ENCODE assay signal across 8 cellular contexts in genomic region chr14:30283822-30284446, GRCh38.
DNase-seq lines count a peak whose midpoint lies in the region; ATAC-seq, FAIRE-seq and TF ChIP-seq lines count a peak whose summit lies in the region.

No MANE protein-coding gene starts in this region.

- H3K27ac ChIP-seq in left ventricle myocardium inferior (replicated peaks) (no peak overlapping the region), spleen (no peak overlapping the region), Peyer's patch (no peak overlapping the region)

- H3K4me3 ChIP-seq in left ventricle myocardium inferior (no peak overlapping the region), spleen (no peak overlapping the region), Peyer's patch (no peak overlapping the region)

- H3K36me3 ChIP-seq in left ventricle myocardium inferior (no peaks in the 10 kb centered on the region), spleen (no peaks in the 10 kb centered on the region), Peyer's patch (no peaks in the 10 kb centered on the region)

- ATAC-seq in left cardiac atrium: no peak

- TF ChIP-seq CTCF in left ventricle myocardium inferior (IDR thresholded peaks at IDR 0.05; ENCODE audit: borderline replicate concordance): peak; percentile 56
- TF ChIP-seq CTCF in spleen (IDR thresholded peaks at IDR 0.05 in 8 of 11, conservative IDR thresholded peaks at IDR 0.05 in 3 of 11): peak in 1 of 11 experiments; percentile 12
- peak in 2 of 6 experiments; percentile 20 to 24 for TF ChIP-seq CTCF in Peyer's patch (IDR thresholded peaks at IDR 0.05)

- DNase-seq in left ventricle myocardium inferior (no peak), left cardiac atrium (no peak), HTR-8/SVneo (ENCODE audit: insufficient read length, low spot score) (peak; percentile 30), kidney glomerular epithelial cell (lab: John Stamatoyannopoulos, UW) (peak; percentile 37), spleen (no peak), Peyer's patch (no peak), NK-92 (lab: John Stamatoyannopoulos, UW; ENCODE audit: unreplicated experiment) (no peak)
- peak; percentile 13 to 15 for DNase-seq in activated CD4-positive, alpha-beta T cell treated with anti-CD3 and anti-CD28 coated beads, Interleukin-2, amount 50 U/mL, for 48 hours

- H3K4me1 ChIP-seq in left ventricle myocardium inferior (no peaks in the 10 kb centered on the region), spleen (no peaks in the 10 kb centered on the region), Peyer's patch (no peaks in the 10 kb centered on the region)

- H3K9me3 ChIP-seq in left ventricle myocardium inferior (replicated peaks) (peaks cover 11% of the 10 kb centered on the region), spleen (peaks cover 0 to 4% (median 0%) of the 10 kb centered on the region in 8 donors), Peyer's patch (no peaks in the 10 kb centered on the region)

- FAIRE-seq in HTR-8/SVneo (lab: Jason Lieb, UNC): no peak

- 38 to 49% (median 43%) methylated on average over 2 of the region's 2 CpGs for WGBS in spleen, 5 donors

- H3K27me3 ChIP-seq in left ventricle myocardium inferior (ENCODE audit: low read depth): no peaks in the 10 kb centered on the region
- H3K27me3 ChIP-seq in spleen (replicated peaks in 1 of 7): no peaks in the 10 kb centered on the region
- no peaks in the 10 kb centered on the region for H3K27me3 ChIP-seq in Peyer's patch

- intact Hi-C loops in left ventricle myocardium inferior (cut with micrococcal nuclease): no loop called here
- intact Hi-C loops in left cardiac atrium (cut with DNase I): no loop called here
- intact Hi-C loops in spleen (cut with DNase I; ENCODE audit: low total_unique reads): no loop called here

- no peak for TF ChIP-seq POLR2A in spleen (IDR thresholded peaks at IDR 0.05)
- no peak for TF ChIP-seq POLR2A in Peyer's patch (IDR thresholded peaks at IDR 0.05)

Comparison
In these comparisons a context has a peak if more than half of its experiments do, and no peak if none do; other contexts are left out.
1. DNase-seq: peak in HTR-8/SVneo (single experiment), activated CD4-positive, alpha-beta T cell treated with anti-CD3 and anti-CD28 coated beads, Interleukin-2, amount 50 U/mL, for 48 hours (2 of 2) and kidney glomerular epithelial cell (single experiment); none in left ventricle myocardium inferior (single experiment), left cardiac atrium (single experiment), spleen (single experiment), Peyer's patch (0 of 3) and NK-92 (single experiment).